Comparison of ENCODE assay signal across 8 cellular contexts in the genomic region with DNA sequence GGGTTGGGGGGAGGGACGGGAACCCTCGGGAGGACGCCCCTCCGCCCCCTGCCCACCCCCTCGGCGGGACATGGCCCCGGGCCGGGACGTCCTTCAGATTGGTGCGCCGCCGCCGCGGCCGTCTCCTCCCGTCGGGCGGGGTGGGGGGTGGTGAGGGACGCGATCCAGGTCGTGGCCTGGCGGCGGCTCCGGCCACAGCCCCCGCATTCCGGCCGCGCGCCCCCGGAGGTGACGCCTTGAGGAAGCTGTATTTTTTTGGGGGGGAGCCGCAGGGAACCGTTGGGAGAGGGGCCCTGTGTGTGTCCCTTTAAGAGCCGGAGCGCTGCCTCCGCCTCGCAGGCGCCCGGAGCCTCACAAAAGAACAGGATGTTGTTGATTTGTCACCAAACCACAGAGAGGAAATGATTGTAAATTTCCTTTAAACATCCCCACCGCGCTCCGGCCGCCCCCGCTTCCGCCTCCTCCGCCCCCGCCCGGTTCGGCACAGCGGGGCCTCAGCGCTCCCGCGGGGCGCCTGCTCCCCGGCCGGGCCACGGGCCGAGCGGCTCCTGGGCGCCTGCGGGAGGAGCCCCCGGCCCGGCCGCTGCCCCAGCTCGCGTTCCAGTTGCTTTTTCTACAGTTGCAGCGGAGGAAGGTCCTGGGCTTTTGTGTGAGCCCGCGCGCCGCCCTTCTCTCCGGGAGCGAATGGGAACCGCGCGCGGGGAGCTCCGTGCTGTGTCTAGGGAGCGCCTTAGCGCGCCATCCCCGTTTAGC. TPM values are rescaled to one million over a fixed set of nuclear protein-coding genes. Genes with fewer than 3 reads are reported as not detected.
A peak's percentile ranks its signal among the peaks of the same experiment; 100 is the strongest.
DNase-seq lines count a peak whose midpoint lies in the region; ATAC-seq and TF ChIP-seq lines count a peak whose summit lies in the region.

No MANE protein-coding gene starts in this region.

- intact Hi-C loops in adrenal gland (cut with DNase I) (no loop called here), left cardiac atrium (cut with DNase I) (loop anchor here in 1 of 2 donors (5.0 kb wide), 1 partner anchor 35 kb away; no protein-coding TSS in a partner anchor), posterior cingulate gyrus (cut with DNase I) (loop anchor here (10.0 kb wide), 1 partner anchor 188 kb away; no protein-coding TSS in a partner anchor)

- no peaks in the 10 kb centered on the region for H3K4me1 ChIP-seq in HAP-1
- 0 out of 2 replicates have a peak, but pooled peaks cover 4% of the 10 kb centered on the region for H3K4me1 ChIP-seq in MM.1S (ENCODE audit: low read length)
- H3K4me1 ChIP-seq in adrenal gland (replicated peaks in 1 of 2): peaks cover 8 to 34% of the 10 kb centered on the region in 2 donors

- DNase-seq in GM06990 (ENCODE audit: extremely low read depth, insufficient read length): peak; percentile 88
- peak; percentile 49 to 67 for DNase-seq in HAP-1 (ENCODE audit: low spot score in 2 of 2)
- peak; percentile 92 for DNase-seq in MM.1S
- DNase-seq in SW480 (ENCODE audit: low spot score): peak; percentile 99
- DNase-seq in adrenal gland: peak; percentile 83 to 94 (median 87)
- peak; percentile 91 for DNase-seq in left cardiac atrium
- DNase-seq in posterior cingulate gyrus: peak; percentile 39 to 96 (median 71)
- DNase-seq in type B pancreatic cell (ENCODE audit: extremely low spot score, unreplicated experiment): peak; percentile 82

- H3F3A ChIP-seq in MM.1S (ENCODE audit: insufficient read depth, low read length): no peaks in the 10 kb centered on the region

- WGBS in adrenal gland, 4 donors: 1% methylated on average over 13 to 82 of the region's 82 CpGs; no CpG with 5 or more reads in 1 of the 4 donors

- H4K20me1 ChIP-seq in MM.1S (ENCODE audit: insufficient read depth, low read length): no peaks in the 10 kb centered on the region

- H3K27me3 ChIP-seq in GM06990 (replicated peaks; ENCODE audit: control insufficient read depth, insufficient read depth, low read length) (no peaks in the 10 kb centered on the region; the same call in 1 of the 2 replicates), HAP-1 (ENCODE audit: low read depth) (peaks cover 35% of the 10 kb centered on the region), MM.1S (replicated peaks; ENCODE audit: insufficient read depth, low read length) (peaks cover 10% of the 10 kb centered on the region), adrenal gland (no peaks in the 10 kb centered on the region)

- in situ Hi-C loops in HAP-1 (cut with MboI; ENCODE audit: low sequenced_read_pairs): no loop called here

- H3K4me1 Mint-ChIP-seq in type B pancreatic cell (ENCODE audit: unreplicated experiment): peaks cover 23% of the 10 kb centered on the region

- H3K9me3 Mint-ChIP-seq in type B pancreatic cell: no peaks in the 10 kb centered on the region

- H3K9ac ChIP-seq in MM.1S (ENCODE audit: low read length): peak overlapping the region; percentile 86

- peak overlapping the region; percentile 91 for H3K27ac Mint-ChIP-seq in type B pancreatic cell

- no peaks in the 10 kb centered on the region for H3K9me2 ChIP-seq in MM.1S (replicated peaks; ENCODE audit: insufficient read depth, low read length)

- peak overlapping the region; percentile 69 for H3K4me3 ChIP-seq in GM06990 (replicated peaks; ENCODE audit: low read depth, low read length)
- H3K4me3 ChIP-seq in HAP-1: peak overlapping the region; percentile 45
- peak overlapping the region; percentile 84 for H3K4me3 ChIP-seq in MM.1S (ENCODE audit: low read length)
- H3K4me3 ChIP-seq in adrenal gland: peak overlapping the region; percentile 47 to 72 (median 66)

- H3K9me3 ChIP-seq in HAP-1: no peaks in the 10 kb centered on the region
- no peaks in the 10 kb centered on the region for H3K9me3 ChIP-seq in MM.1S (replicated peaks; ENCODE audit: insufficient read depth, low read length)
- H3K9me3 ChIP-seq in adrenal gland (replicated peaks in 1 of 3): no peaks in the 10 kb centered on the region

- peak; percentile 87 to 92 for ATAC-seq in left cardiac atrium

- H3K36me3 ChIP-seq in GM06990 (ENCODE audit: control insufficient read depth, insufficient read depth, low read length) (no peaks in the 10 kb centered on the region), HAP-1 (replicated peaks) (no peaks in the 10 kb centered on the region), MM.1S (replicated peaks; ENCODE audit: insufficient read depth, low read length) (no peaks in the 10 kb centered on the region), adrenal gland (replicated peaks in 1 of 2) (no peaks in the 10 kb centered on the region)

- TF ChIP-seq CTCF in GM06990 (IDR thresholded peaks at IDR 0.05; ENCODE audit: insufficient read depth, low read length, poor library complexity, severe bottlenecking): no peak
- no peak for TF ChIP-seq CTCF in MM.1S (IDR thresholded peaks at IDR 0.05; ENCODE audit: low read length)
- TF ChIP-seq CTCF in adrenal gland (IDR thresholded peaks at IDR 0.05): peak in 1 of 6 experiments; percentile 16
- no peak for TF ChIP-seq CTCF in type B pancreatic cell (conservative IDR thresholded peaks at IDR 0.05)

- TF ChIP-seq POLR2A in adrenal gland (IDR thresholded peaks at IDR 0.05): peak; percentile 88 to 89

- peak overlapping the region; percentile 93 for H2AFZ ChIP-seq in MM.1S (ENCODE audit: low read length)

- no peaks in the 10 kb centered on the region for H3K36me3 Mint-ChIP-seq in type B pancreatic cell

- peak overlapping the region; percentile 87 for H3K4me3 Mint-ChIP-seq in type B pancreatic cell

- H3K4me2 ChIP-seq in MM.1S (ENCODE audit: low read depth, low read length): peak overlapping the region; percentile 88

- peaks cover 6% of the 10 kb centered on the region for H3K27me3 Mint-ChIP-seq in type B pancreatic cell

- peak overlapping the region; percentile 76; the same call in 1 of the 2 replicates for H3K27ac ChIP-seq in MM.1S (ENCODE audit: low read length)
- H3K27ac ChIP-seq in adrenal gland: peak overlapping the region; percentile 87 to 100 (median 96)

- H3K79me2 ChIP-seq in MM.1S (ENCODE audit: low read length): no peaks in the 10 kb centered on the region

RNA-seq across cellular contexts. Expression of a gene that starts 32.1 kb away (rescaled TPM):
- 10 to 100 TPM; 23.8 to 66.1 (median 37.8) TPM for total RNA-seq in adrenal gland
- 10 to 100 TPM; 17.8 to 23.8 (median 18.4) TPM for polyA plus RNA-seq in adrenal gland
- total RNA-seq in left cardiac atrium: 10 to 100 TPM; 13.3 to 30.6 TPM
- total RNA-seq in type B pancreatic cell (ENCODE audit: low replicate concordance): 16.1 and 20.7 TPM in 2 replicates

Comparison
In these comparisons a context has a peak if more than half of its experiments do, and no peak if none do; other contexts are left out.
1. Peak in every context shown above with its lines: DNase-seq, ATAC-seq, H3K4me3 ChIP-seq and H3K27ac ChIP-seq.